In the genomic region with DNA sequence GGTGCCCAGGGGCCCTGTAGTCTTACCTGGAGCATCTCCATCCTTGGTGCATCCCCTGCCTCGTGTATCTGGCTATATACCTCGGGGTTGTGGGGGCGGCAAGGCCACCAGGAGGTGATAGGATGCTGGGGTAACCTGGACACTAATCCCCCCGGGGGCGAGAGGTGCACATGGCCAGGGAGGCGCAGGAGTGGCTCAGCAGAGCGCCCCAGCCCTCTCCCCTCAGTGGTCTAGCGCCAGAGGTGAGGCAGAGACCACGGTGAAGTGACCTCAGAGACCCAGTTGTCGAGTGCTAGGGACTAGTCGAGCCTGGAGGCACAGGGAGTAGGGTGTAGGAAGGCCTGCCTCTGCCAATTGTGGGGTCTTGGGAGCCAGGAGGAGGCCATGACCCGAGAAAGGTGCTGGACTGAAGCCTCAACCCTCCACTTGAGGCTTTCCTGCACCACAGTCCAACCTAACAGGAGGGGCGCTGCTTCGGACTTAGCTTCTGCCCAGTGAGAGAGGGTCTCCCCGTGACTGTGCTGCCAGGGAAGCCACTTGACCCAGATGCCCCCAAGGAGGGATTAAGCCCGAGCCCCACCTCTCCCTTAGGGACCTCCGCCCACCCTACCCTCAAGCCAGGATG, we compare ENCODE assay signal across 8 cellular contexts. TPM values are rescaled to one million over a fixed set of nuclear protein-coding genes. Genes with fewer than 3 reads are reported as not detected.
A peak's percentile ranks its signal among the peaks of the same experiment; 100 is the strongest.
DNase-seq lines count a peak whose midpoint lies in the region; ATAC-seq, FAIRE-seq and TF ChIP-seq lines count a peak whose summit lies in the region.

TSS of gene LHB (minus strand) at position 51 of the 625 bp plus-strand sequence. CDS start at position 41, 10 bp downstream.

- H3K4me3 ChIP-seq in CD4-positive, CD25-positive, alpha-beta regulatory T cell (ENCODE audit: low read depth, low read length): no peak within 1 kb of the TSS
- H3K4me3 ChIP-seq in MM.1S (ENCODE audit: low read length): peak within 1 kb of the TSS; percentile 56
- peak within 1 kb of the TSS; percentile 27 to 68 (median 40) for H3K4me3 ChIP-seq in H1 (ENCODE audit: extremely low read depth in 1 of 4, insufficient read depth in 2 of 4, low read depth in 3 of 4, low read length in 4 of 4)
- H3K4me3 ChIP-seq in neural progenitor cell: peak within 1 kb of the TSS; percentile 56

- H2BK5ac ChIP-seq in H1 (ENCODE audit: low read depth, low read length): no peak within 1 kb of the TSS

- H3K23ac ChIP-seq in H1 (ENCODE audit: insufficient read length): no peak within 1 kb of the TSS

- peak within 1 kb of the TSS in 2 of 3 donors; percentile 12 to 59 for H3K27ac Mint-ChIP-seq in CD4-positive, CD25-positive, alpha-beta regulatory T cell
- H3K27ac Mint-ChIP-seq in neural progenitor cell: no peak within 1 kb of the TSS

- H3K4me2 ChIP-seq in MM.1S (ENCODE audit: low read depth, low read length): peak within 1 kb of the TSS; percentile 94
- H3K4me2 ChIP-seq in H1 (ENCODE audit: insufficient read depth in 1 of 2, low read depth in 2 of 2, low read length in 2 of 2): peak within 1 kb of the TSS; percentile 78 to 82
- peak within 1 kb of the TSS; percentile 92 for H3K4me2 ChIP-seq in neural progenitor cell

- no peak within 1 kb of the TSS for H2BK120ac ChIP-seq in H1 (replicated peaks; ENCODE audit: low read depth, low read length)

- H2BK20ac ChIP-seq in H1 (ENCODE audit: low read length): no peak within 1 kb of the TSS

- peaks cover 10% of the 10 kb centered on the region for H3K27me3 Mint-ChIP-seq in CD4-positive, CD25-positive, alpha-beta regulatory T cell
- peaks cover 25% of the 10 kb centered on the region for H3K27me3 Mint-ChIP-seq in neural progenitor cell (ENCODE audit: insufficient read depth, low read depth)

- H3K79me2 ChIP-seq in MM.1S (ENCODE audit: low read length) (no peaks in the 10 kb centered on the region), H1 (ENCODE audit: control insufficient read depth in 1 of 2, insufficient read depth in 2 of 2, low read length in 2 of 2) (no peaks in the 10 kb centered on the region), neural progenitor cell (ENCODE audit: low read depth) (no peaks in the 10 kb centered on the region)

- H3K4me3 Mint-ChIP-seq in CD4-positive, CD25-positive, alpha-beta regulatory T cell: peak within 1 kb of the TSS; percentile 80 to 92 (median 87)
- H3K4me3 Mint-ChIP-seq in neural progenitor cell: no peak within 1 kb of the TSS

- H3K56ac ChIP-seq in H1 (replicated peaks; ENCODE audit: insufficient read length, low read depth, low read length): no peak within 1 kb of the TSS

- no peak within 1 kb of the TSS for H3K14ac ChIP-seq in H1 (ENCODE audit: insufficient read length)

- peak within 1 kb of the TSS; percentile 2; the same call in 1 of the 2 replicates for H3K18ac ChIP-seq in H1 (ENCODE audit: extremely low read depth, low read length)

- H3K4me1 Mint-ChIP-seq in CD4-positive, CD25-positive, alpha-beta regulatory T cell: peaks cover 7 to 39% (median 15%) of the 10 kb centered on the region in 4 donors
- H3K4me1 Mint-ChIP-seq in neural progenitor cell: peaks cover 19% of the 10 kb centered on the region

- no peak within 1 kb of the TSS for H2BK12ac ChIP-seq in H1 (ENCODE audit: low read depth, low read length)

- no peak within 1 kb of the TSS for H4K5ac ChIP-seq in H1 (ENCODE audit: insufficient read length, low read depth, low read length)

- H3K9me2 ChIP-seq in MM.1S (replicated peaks; ENCODE audit: insufficient read depth, low read length): no peaks in the 10 kb centered on the region

- H4K20me1 ChIP-seq in MM.1S (ENCODE audit: insufficient read depth, low read length) (no peaks in the 10 kb centered on the region), H1 (replicated peaks in 1 of 2; ENCODE audit: control insufficient read depth in 1 of 2, insufficient read depth in 2 of 2, low read length in 2 of 2) (peaks cover 0 to 2% of the 10 kb centered on the region in 2 experiments), neural progenitor cell (ENCODE audit: low read depth) (peaks cover 8% of the 10 kb centered on the region)

- no peak for ATAC-seq in CD4-positive, CD25-positive, alpha-beta regulatory T cell (ENCODE audit: low read depth in 2 of 2)

- H2AFZ ChIP-seq in MM.1S (ENCODE audit: low read length) (0 out of 2 replicates have a peak within 1 kb of the TSS, but pooled peaks have one; percentile 11), H1 (ENCODE audit: low read length) (no peak within 1 kb of the TSS), neural progenitor cell (replicated peaks) (no peak within 1 kb of the TSS)

- WGBS in H1 (ENCODE audit: extremely low coverage in 1 of 2, insufficient coverage in 1 of 2, insufficient read length in 1 of 2, insufficient replicate concordance in 2 of 2, low coverage in 1 of 2, low lambda C conversion rate in 2 of 2, missing lambda C conversion rate in 1 of 2), 2 experiments: 68% methylated on average over 17 of the region's 17 CpGs; no CpG with 5 or more reads in 1 of the 2 experiments

- H3K79me1 ChIP-seq in H1 (ENCODE audit: low read depth, low read length): no peaks in the 10 kb centered on the region

- no peak for DNase-seq in CD4-positive, CD25-positive, alpha-beta regulatory T cell
- no peak for DNase-seq in MM.1S
- no peak for DNase-seq in H1 (ENCODE audit: low read depth in 1 of 2, low spot score in 2 of 2)
- DNase-seq in neural progenitor cell (ENCODE audit: low spot score): no peak
- no peak for DNase-seq in SK-N-DZ (ENCODE audit: low spot score)
- no peak for DNase-seq in COLO668 (lab: John Stamatoyannopoulos, UW; ENCODE audit: unreplicated experiment)
- no peak for DNase-seq in stimulated activated CD4-positive, alpha-beta T cell treated with anti-CD3 and anti-CD28 coated beads, Interleukin-2, amount 100 ng/mL, for 24 hours
- no peak for DNase-seq in effector CD4-positive, alpha-beta T cell

- TF ChIP-seq CTCF in MM.1S (IDR thresholded peaks at IDR 0.05; ENCODE audit: low read length) (no peak), H1 (IDR thresholded peaks at IDR 0.05; ENCODE audit: control extremely low read depth in 1 of 3, insufficient read depth in 1 of 3, low read depth in 1 of 3, low read length in 3 of 3) (peak; percentile 0 to 38 (median 30); a peak in 3 of 4 replicates), neural progenitor cell (IDR thresholded peaks at IDR 0.05) (no peak)

- H3K9me3 Mint-ChIP-seq in CD4-positive, CD25-positive, alpha-beta regulatory T cell: peaks cover 0 to 1% (median 0%) of the 10 kb centered on the region in 7 donors
- H3K9me3 Mint-ChIP-seq in neural progenitor cell: peaks cover 2% of the 10 kb centered on the region

- no peak within 1 kb of the TSS for H2AK5ac ChIP-seq in H1 (ENCODE audit: low read depth, low read length)

- H4K8ac ChIP-seq in H1 (ENCODE audit: extremely low read depth, insufficient read depth, low read length): no peak within 1 kb of the TSS

- H3K9me3 ChIP-seq in CD4-positive, CD25-positive, alpha-beta regulatory T cell (ENCODE audit: control insufficient read depth in 2 of 2, low read length in 2 of 2): no peaks in the 10 kb centered on the region
- H3K9me3 ChIP-seq in MM.1S (replicated peaks; ENCODE audit: insufficient read depth, low read length) (no peaks in the 10 kb centered on the region), H1 (ENCODE audit: insufficient read depth in 2 of 2, low read depth in 1 of 2, low read length in 1 of 2) (no peaks in the 10 kb centered on the region), neural progenitor cell (ENCODE audit: low read depth) (no peaks in the 10 kb centered on the region)

- CTCF ChIA-PET in H1 (lab: Charles Lee; ENCODE audit: partially characterized antibody): interaction anchor here (0.7 to 8.1 kb wide), 5 partner anchors 9 to 229 kb away, joined by 3 to 46 read pairs (median 6); no protein-coding TSS in a partner anchor

- POLR2A ChIA-PET in H1 (lab: Charles Lee; ENCODE audit: partially characterized antibody): interaction anchor here (0.6 to 1.5 kb wide), 3 partner anchors 17 to 46 kb away, joined by 3 to 4 read pairs (median 3); no protein-coding TSS in a partner anchor

- H3K27ac ChIP-seq in CD4-positive, CD25-positive, alpha-beta regulatory T cell (ENCODE audit: insufficient read depth, low read length, poor library complexity, severe bottlenecking): peak within 1 kb of the TSS; percentile 49
- no peak within 1 kb of the TSS for H3K27ac ChIP-seq in MM.1S (ENCODE audit: low read length)
- H3K27ac ChIP-seq in H1 (ENCODE audit: low read depth, low read length): no peak within 1 kb of the TSS
- no peak within 1 kb of the TSS for H3K27ac ChIP-seq in neural progenitor cell

- H3K36me3 Mint-ChIP-seq in CD4-positive, CD25-positive, alpha-beta regulatory T cell: peaks cover 3% of the 10 kb centered on the region
- peaks cover 6% of the 10 kb centered on the region for H3K36me3 Mint-ChIP-seq in neural progenitor cell

- H3K27me3 ChIP-seq in CD4-positive, CD25-positive, alpha-beta regulatory T cell (ENCODE audit: control insufficient read depth, insufficient read depth, low read length): no peaks in the 10 kb centered on the region
- H3K27me3 ChIP-seq in MM.1S (replicated peaks; ENCODE audit: insufficient read depth, low read length): peaks cover 30% of the 10 kb centered on the region
- H3K27me3 ChIP-seq in H1 (replicated peaks in 1 of 4; ENCODE audit: control insufficient read depth in 3 of 4, extremely low read depth in 1 of 4, insufficient read depth in 3 of 4, low read length in 3 of 4): peaks cover 0 to 15% (median 12%) of the 10 kb centered on the region in 4 experiments; a peak in 6 of 7 replicates
- peaks cover 52% of the 10 kb centered on the region for H3K27me3 ChIP-seq in neural progenitor cell

- no peak within 1 kb of the TSS for H4K91ac ChIP-seq in H1 (replicated peaks; ENCODE audit: insufficient read length, low read length)

- H3F3A ChIP-seq in MM.1S (ENCODE audit: insufficient read depth, low read length): no peaks in the 10 kb centered on the region
- H3F3A ChIP-seq in neural progenitor cell (ENCODE audit: low read depth): peaks cover 21% of the 10 kb centered on the region

- H2BK15ac ChIP-seq in H1 (ENCODE audit: low read length): no peak within 1 kb of the TSS

- peaks cover 31% of the 10 kb centered on the region for H3K4me1 ChIP-seq in CD4-positive, CD25-positive, alpha-beta regulatory T cell (ENCODE audit: control insufficient read depth, insufficient read depth, low read length, poor library complexity, severe bottlenecking)
- H3K4me1 ChIP-seq in MM.1S (ENCODE audit: low read length): no peaks in the 10 kb centered on the region
- peaks cover 0 to 17% (median 8%) of the 10 kb centered on the region in 4 experiments; a peak in 5 of 7 replicates for H3K4me1 ChIP-seq in H1 (replicated peaks in 1 of 4; ENCODE audit: control insufficient read depth in 3 of 4, insufficient read depth in 4 of 4, low read length in 3 of 4)
- H3K4me1 ChIP-seq in neural progenitor cell: peaks cover 12% of the 10 kb centered on the region

- H3K23me2 ChIP-seq in H1 (ENCODE audit: low read depth, low read length): peaks cover 6% of the 10 kb centered on the region; the same call in 1 of the 2 replicates

- no peak for TF ChIP-seq EP300 in H1 (IDR thresholded peaks at IDR 0.05; ENCODE audit: borderline replicate concordance in 1 of 2, low read depth in 2 of 2, low read length in 2 of 2)

- TF ChIP-seq POLR2A in H1 (IDR thresholded peaks at IDR 0.05; ENCODE audit: control extremely low read depth in 1 of 2, low read depth in 2 of 2, low read length in 2 of 2): no peak

- no peak within 1 kb of the TSS for H3K9ac ChIP-seq in MM.1S (ENCODE audit: low read length)
- no peak within 1 kb of the TSS for H3K9ac ChIP-seq in H1 (replicated peaks in 1 of 4; ENCODE audit: extremely low read depth in 1 of 4, low read depth in 3 of 4, low read length in 3 of 4)
- no peak within 1 kb of the TSS for H3K9ac ChIP-seq in neural progenitor cell

- TF ChIP-seq RAD21 in H1 (IDR thresholded peaks at IDR 0.05 in 1 of 2, conservative IDR thresholded peaks at IDR 0.05 in 1 of 2; ENCODE audit: low read depth in 2 of 2, low read length in 2 of 2): no peak

- no peaks in the 10 kb centered on the region for H3K36me3 ChIP-seq in CD4-positive, CD25-positive, alpha-beta regulatory T cell (ENCODE audit: control insufficient read depth, insufficient read depth, low read length)
- H3K36me3 ChIP-seq in MM.1S (replicated peaks; ENCODE audit: insufficient read depth, low read length): no peaks in the 10 kb centered on the region
- H3K36me3 ChIP-seq in H1 (ENCODE audit: control insufficient read depth in 2 of 4, insufficient read depth in 4 of 4, low read length in 3 of 4): peaks cover 5 to 19% (median 10%) of the 10 kb centered on the region in 4 experiments; a peak in 7 of 8 replicates
- no peaks in the 10 kb centered on the region for H3K36me3 ChIP-seq in neural progenitor cell

- no peak within 1 kb of the TSS for H3K4ac ChIP-seq in H1 (replicated peaks; ENCODE audit: insufficient read length, low read depth, low read length)

- FAIRE-seq in H1 (lab: Jason Lieb, UNC): no peak

RNA-seq across cellular contexts. Expression of gene LHB, which starts in this region (rescaled TPM):
- total RNA-seq in CD4-positive, CD25-positive, alpha-beta regulatory T cell: not detected
- polyA plus RNA-seq in CD4-positive, CD25-positive, alpha-beta regulatory T cell: not detected
- total RNA-seq in H1 (2021; fragmentation: NEBNext Ultra II Directional; extraction: Animal tissue kit (Norgen Biotek cat#: 25700)): not detected in 2 replicates
- 0.53 and 1.2 TPM in 2 replicates for polyA plus RNA-seq in H1 (2011; rRNA removed)
- 0.32 TPM for polyA plus RNA-seq in H1 (2011; cell fraction: cytosol; rRNA removed)
- polyA plus RNA-seq in H1 (2011; cell fraction: nucleus; rRNA removed): 4.1 TPM
- 0.51 to 0.84 TPM (median 0.60 TPM) in 3 of 4 replicates, not detected in the other for polyA plus RNA-seq in H1 (2012, experiment 1 of 2)
- not detected for polyA plus RNA-seq in H1 (2012, experiment 2 of 2)
- polyA plus RNA-seq in H1 (2013, experiment 1 of 2): 0.28 TPM
- polyA plus RNA-seq in H1 (2013, experiment 2 of 2): not detected
- polyA minus RNA-seq in H1 (2011; rRNA and poly(A)+ RNA removed): not detected in 2 replicates
- polyA minus RNA-seq in H1 (2011; cell fraction: cytosol; rRNA and poly(A)+ RNA removed): not detected
- polyA minus RNA-seq in H1 (2011; cell fraction: nucleus; rRNA and poly(A)+ RNA removed): not detected
- total RNA-seq in neural progenitor cell (ENCODE audit: low replicate concordance): not detected in 2 replicates
- polyA plus RNA-seq in SK-N-DZ (2014; cell fraction: cytosol; rRNA removed): not detected in 2 replicates
- not detected in 2 replicates for polyA plus RNA-seq in SK-N-DZ (2014; cell fraction: nucleus; rRNA removed)

Comparison
In these comparisons a context has a peak if more than half of its experiments do, and no peak if none do; other contexts are left out.
1. CTCF ChIP-seq: peak in H1 (3 of 3); none in MM.1S (single experiment) and neural progenitor cell (single experiment).
2. Peak in every context shown above with its lines, with median percentiles within 50 percentile points of each other: H3K4me2 ChIP-seq.